Comparison of ENCODE assay signal across 20 cellular contexts in genomic region chr16:88463411-88463810, GRCh38.
"Had no signal": no experiment of that assay in that cellular context is flagged by ENCODE, and none has a peak within 500 bp of the region (broad histone marks: within the 10 kb centered on the region; RNA-seq: fewer than 3 reads in every experiment).

No MANE protein-coding gene starts in this region.

- ATAC-seq: activated CD8-positive, alpha-beta T cell treated with anti-CD3 and anti-CD28 coated beads, Interleukin-2, amount 10 ng/mL, durations not matched to agents 7 days and 5 days; activated naive CD4-positive, alpha-beta T cell treated with anti-CD3 and anti-CD28 coated beads, Interleukin-2, amount 50 U/mL, for 72 hours; activated T-helper 17 cell treated with anti-CD3 and anti-CD28 coated beads, Interleukin-2, amount 50 U/mL, for 72 hours; foreskin keratinocyte; left lung; stimulated activated naive CD8-positive, alpha-beta T cell treated with anti-CD3 and anti-CD28 coated beads, Interleukin-15, amount 100 ng/mL, for 72 hours had no signal

- H3K27ac Mint-ChIP-seq: activated CD8-positive, alpha-beta T cell treated with anti-CD3 and anti-CD28 coated beads, Interleukin-2, amount 10 ng/mL, durations not matched to agents 7 days and 5 days; activated naive CD4-positive, alpha-beta T cell treated with anti-CD3 and anti-CD28 coated beads, Interleukin-2, amount 50 U/mL, for 72 hours had no signal

- H3K27me3 ChIP-seq: ascending aorta, brain microvascular endothelial cell, foreskin keratinocyte, left lung, suprapubic skin, tibial nerve had no signal

- H3K4me3 Mint-ChIP-seq: activated CD8-positive, alpha-beta T cell treated with anti-CD3 and anti-CD28 coated beads, Interleukin-2, amount 10 ng/mL, durations not matched to agents 7 days and 5 days; activated T-helper 17 cell treated with anti-CD3 and anti-CD28 coated beads, Interleukin-2, amount 50 U/mL, for 72 hours had no signal

- DNase-seq: activated CD4-positive, alpha-beta T cell treated with anti-CD3 and anti-CD28 coated beads for 1 hour; activated CD4-positive, alpha-beta T cell treated with anti-CD3 and anti-CD28 coated beads, Interleukin-2, amount 50 U/mL, for 1 hour; activated CD8-positive, alpha-beta T cell treated with anti-CD3 and anti-CD28 coated beads, Interleukin-2, amount 10 ng/mL, durations not matched to agents 7 days and 5 days; brain microvascular endothelial cell; central memory CD4-positive, alpha-beta T cell; dermis blood vessel endothelial cell; effector CD8-positive, alpha-beta T cell; foreskin keratinocyte; left lung; occipital lobe; posterior cingulate gyrus; sigmoid colon; stimulated activated CD4-positive, alpha-beta T cell treated with anti-CD3 and anti-CD28 coated beads, Interleukin-4, amount 100 ng/mL, for 1 hour; stimulated activated naive CD8-positive, alpha-beta T cell treated with anti-CD3 and anti-CD28 coated beads, Interleukin-15, amount 100 ng/mL, for 72 hours had no signal

- H3K36me3 Mint-ChIP-seq: activated naive CD4-positive, alpha-beta T cell treated with anti-CD3 and anti-CD28 coated beads, Interleukin-2, amount 50 U/mL, for 72 hours had no signal

- H3K27me3 Mint-ChIP-seq: activated T-helper 17 cell treated with anti-CD3 and anti-CD28 coated beads, Interleukin-2, amount 50 U/mL, for 72 hours; stimulated activated naive CD8-positive, alpha-beta T cell treated with anti-CD3 and anti-CD28 coated beads, Interleukin-15, amount 100 ng/mL, for 72 hours had no signal

- H3K9me3 Mint-ChIP-seq: activated naive CD4-positive, alpha-beta T cell treated with anti-CD3 and anti-CD28 coated beads, Interleukin-2, amount 50 U/mL, for 72 hours; activated T-helper 17 cell treated with anti-CD3 and anti-CD28 coated beads, Interleukin-2, amount 50 U/mL, for 72 hours; stimulated activated naive CD8-positive, alpha-beta T cell treated with anti-CD3 and anti-CD28 coated beads, Interleukin-15, amount 100 ng/mL, for 72 hours had no signal

- H3K36me3 ChIP-seq: ascending aorta, brain microvascular endothelial cell, left lung, sigmoid colon, suprapubic skin, tibial nerve had no signal

- H3K4me3 ChIP-seq: ascending aorta, left lung, lung, sigmoid colon, suprapubic skin, tibial nerve had no signal

- H3K27ac ChIP-seq: ascending aorta, brain microvascular endothelial cell, foreskin keratinocyte, left lung, sigmoid colon, suprapubic skin, tibial nerve had no signal

- H3K4me1 ChIP-seq: ascending aorta, foreskin keratinocyte, sigmoid colon, tibial nerve had no signal

- H3K9me3 ChIP-seq: ascending aorta, left lung, sigmoid colon, suprapubic skin, tibial nerve had no signal
